1 cellular context compared by ENCODE assay signal in the genomic region with DNA sequence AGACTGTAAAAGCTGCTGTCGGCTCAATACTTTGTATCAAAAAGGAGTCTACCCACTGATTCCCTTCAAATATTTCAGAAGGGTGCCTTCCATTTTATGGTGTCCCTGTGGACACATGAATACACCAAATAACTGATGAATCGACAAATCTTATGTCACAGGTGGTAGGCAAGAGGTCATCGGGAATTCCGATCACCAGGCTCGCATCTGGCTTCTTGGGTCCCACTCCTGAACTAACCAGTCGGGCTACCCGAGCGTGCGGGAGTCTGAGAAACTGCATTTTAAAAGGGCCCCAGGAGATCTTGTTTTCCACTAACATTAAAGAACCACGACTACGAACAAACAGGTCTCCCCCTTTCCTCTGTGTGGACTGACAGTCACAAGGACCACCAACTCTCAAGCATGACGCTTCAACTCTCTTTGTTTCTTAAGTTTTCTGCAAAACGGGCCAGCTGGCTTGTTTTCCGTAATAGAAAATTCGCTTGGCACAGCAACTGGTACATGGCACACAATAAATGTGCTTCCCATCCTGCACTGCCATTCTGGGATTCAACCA.
TF ChIP-seq lines count a peak whose summit lies in the region.

No MANE protein-coding gene starts in this region.

TF ChIP-seq in H1, 55 proteins besides CTCF, POLR2A, EP300 and RAD21:
- TF ChIP-seq KDM4A (IDR thresholded peaks at IDR 0.05; ENCODE audit: low read depth, low read length, severe bottlenecking) (no peak), TCF12 (IDR thresholded peaks at IDR 0.05; ENCODE audit: low read depth, low read length) (no peak), FOSL1 (IDR thresholded peaks at IDR 0.05; ENCODE audit: insufficient read depth, low read depth, low read length) (no peak), RBBP5 (IDR thresholded peaks at IDR 0.05; ENCODE audit: borderline replicate concordance, low read depth, low read length) (no peak), YY1 (IDR thresholded peaks at IDR 0.05; ENCODE audit: low read depth, low read length) (no peak), SIN3A (conservative IDR thresholded peaks at IDR 0.05 in 1 of 2, IDR thresholded peaks at IDR 0.05 in 1 of 2; ENCODE audit: low read depth in 1 of 2, low read length in 2 of 2) (no peak), JUND (IDR thresholded peaks at IDR 0.05; ENCODE audit: low read length) (no peak), HDAC6 (IDR thresholded peaks at IDR 0.05; ENCODE audit: low read depth, low read length) (no peak), TAF7 (optimal IDR thresholded peaks at IDR 0.05; ENCODE audit: borderline replicate concordance, low read depth, low read length) (no peak), NRF1 (IDR thresholded peaks at IDR 0.05; ENCODE audit: low read depth, low read length) (no peak), SAP30 (IDR thresholded peaks at IDR 0.05; ENCODE audit: insufficient read depth, insufficient replicate concordance, low read length) (no peak)
- TF ChIP-seq, protein P1, sequence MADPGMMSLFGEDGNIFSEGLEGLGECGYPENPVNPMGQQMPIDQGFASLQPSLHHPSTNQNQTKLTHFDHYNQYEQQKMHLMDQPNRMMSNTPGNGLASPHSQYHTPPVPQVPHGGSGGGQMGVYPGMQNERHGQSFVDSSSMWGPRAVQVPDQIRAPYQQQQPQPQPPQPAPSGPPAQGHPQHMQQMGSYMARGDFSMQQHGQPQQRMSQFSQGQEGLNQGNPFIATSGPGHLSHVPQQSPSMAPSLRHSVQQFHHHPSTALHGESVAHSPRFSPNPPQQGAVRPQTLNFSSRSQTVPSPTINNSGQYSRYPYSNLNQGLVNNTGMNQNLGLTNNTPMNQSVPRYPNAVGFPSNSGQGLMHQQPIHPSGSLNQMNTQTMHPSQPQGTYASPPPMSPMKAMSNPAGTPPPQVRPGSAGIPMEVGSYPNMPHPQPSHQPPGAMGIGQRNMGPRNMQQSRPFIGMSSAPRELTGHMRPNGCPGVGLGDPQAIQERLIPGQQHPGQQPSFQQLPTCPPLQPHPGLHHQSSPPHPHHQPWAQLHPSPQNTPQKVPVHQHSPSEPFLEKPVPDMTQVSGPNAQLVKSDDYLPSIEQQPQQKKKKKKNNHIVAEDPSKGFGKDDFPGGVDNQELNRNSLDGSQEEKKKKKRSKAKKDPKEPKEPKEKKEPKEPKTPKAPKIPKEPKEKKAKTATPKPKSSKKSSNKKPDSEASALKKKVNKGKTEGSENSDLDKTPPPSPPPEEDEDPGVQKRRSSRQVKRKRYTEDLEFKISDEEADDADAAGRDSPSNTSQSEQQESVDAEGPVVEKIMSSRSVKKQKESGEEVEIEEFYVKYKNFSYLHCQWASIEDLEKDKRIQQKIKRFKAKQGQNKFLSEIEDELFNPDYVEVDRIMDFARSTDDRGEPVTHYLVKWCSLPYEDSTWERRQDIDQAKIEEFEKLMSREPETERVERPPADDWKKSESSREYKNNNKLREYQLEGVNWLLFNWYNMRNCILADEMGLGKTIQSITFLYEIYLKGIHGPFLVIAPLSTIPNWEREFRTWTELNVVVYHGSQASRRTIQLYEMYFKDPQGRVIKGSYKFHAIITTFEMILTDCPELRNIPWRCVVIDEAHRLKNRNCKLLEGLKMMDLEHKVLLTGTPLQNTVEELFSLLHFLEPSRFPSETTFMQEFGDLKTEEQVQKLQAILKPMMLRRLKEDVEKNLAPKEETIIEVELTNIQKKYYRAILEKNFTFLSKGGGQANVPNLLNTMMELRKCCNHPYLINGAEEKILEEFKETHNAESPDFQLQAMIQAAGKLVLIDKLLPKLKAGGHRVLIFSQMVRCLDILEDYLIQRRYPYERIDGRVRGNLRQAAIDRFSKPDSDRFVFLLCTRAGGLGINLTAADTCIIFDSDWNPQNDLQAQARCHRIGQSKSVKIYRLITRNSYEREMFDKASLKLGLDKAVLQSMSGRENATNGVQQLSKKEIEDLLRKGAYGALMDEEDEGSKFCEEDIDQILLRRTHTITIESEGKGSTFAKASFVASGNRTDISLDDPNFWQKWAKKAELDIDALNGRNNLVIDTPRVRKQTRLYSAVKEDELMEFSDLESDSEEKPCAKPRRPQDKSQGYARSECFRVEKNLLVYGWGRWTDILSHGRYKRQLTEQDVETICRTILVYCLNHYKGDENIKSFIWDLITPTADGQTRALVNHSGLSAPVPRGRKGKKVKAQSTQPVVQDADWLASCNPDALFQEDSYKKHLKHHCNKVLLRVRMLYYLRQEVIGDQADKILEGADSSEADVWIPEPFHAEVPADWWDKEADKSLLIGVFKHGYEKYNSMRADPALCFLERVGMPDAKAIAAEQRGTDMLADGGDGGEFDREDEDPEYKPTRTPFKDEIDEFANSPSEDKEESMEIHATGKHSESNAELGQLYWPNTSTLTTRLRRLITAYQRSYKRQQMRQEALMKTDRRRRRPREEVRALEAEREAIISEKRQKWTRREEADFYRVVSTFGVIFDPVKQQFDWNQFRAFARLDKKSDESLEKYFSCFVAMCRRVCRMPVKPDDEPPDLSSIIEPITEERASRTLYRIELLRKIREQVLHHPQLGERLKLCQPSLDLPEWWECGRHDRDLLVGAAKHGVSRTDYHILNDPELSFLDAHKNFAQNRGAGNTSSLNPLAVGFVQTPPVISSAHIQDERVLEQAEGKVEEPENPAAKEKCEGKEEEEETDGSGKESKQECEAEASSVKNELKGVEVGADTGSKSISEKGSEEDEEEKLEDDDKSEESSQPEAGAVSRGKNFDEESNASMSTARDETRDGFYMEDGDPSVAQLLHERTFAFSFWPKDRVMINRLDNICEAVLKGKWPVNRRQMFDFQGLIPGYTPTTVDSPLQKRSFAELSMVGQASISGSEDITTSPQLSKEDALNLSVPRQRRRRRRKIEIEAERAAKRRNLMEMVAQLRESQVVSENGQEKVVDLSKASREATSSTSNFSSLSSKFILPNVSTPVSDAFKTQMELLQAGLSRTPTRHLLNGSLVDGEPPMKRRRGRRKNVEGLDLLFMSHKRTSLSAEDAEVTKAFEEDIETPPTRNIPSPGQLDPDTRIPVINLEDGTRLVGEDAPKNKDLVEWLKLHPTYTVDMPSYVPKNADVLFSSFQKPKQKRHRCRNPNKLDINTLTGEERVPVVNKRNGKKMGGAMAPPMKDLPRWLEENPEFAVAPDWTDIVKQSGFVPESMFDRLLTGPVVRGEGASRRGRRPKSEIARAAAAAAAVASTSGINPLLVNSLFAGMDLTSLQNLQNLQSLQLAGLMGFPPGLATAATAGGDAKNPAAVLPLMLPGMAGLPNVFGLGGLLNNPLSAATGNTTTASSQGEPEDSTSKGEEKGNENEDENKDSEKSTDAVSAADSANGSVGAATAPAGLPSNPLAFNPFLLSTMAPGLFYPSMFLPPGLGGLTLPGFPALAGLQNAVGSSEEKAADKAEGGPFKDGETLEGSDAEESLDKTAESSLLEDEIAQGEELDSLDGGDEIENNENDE (IDR thresholded peaks at IDR 0.05; ENCODE audit: insufficient replicate concordance, low read length) = no peak
- TF ChIP-seq, protein P2, sequence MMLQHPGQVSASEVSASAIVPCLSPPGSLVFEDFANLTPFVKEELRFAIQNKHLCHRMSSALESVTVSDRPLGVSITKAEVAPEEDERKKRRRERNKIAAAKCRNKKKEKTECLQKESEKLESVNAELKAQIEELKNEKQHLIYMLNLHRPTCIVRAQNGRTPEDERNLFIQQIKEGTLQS (IDR thresholded peaks at IDR 0.05; ENCODE audit: insufficient read depth, low read depth, low read length) = no peak
- TF ChIP-seq, protein P3, sequence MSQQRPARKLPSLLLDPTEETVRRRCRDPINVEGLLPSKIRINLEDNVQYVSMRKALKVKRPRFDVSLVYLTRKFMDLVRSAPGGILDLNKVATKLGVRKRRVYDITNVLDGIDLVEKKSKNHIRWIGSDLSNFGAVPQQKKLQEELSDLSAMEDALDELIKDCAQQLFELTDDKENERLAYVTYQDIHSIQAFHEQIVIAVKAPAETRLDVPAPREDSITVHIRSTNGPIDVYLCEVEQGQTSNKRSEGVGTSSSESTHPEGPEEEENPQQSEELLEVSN (IDR thresholded peaks at IDR 0.05) = no peak
- TF ChIP-seq, protein P4, sequence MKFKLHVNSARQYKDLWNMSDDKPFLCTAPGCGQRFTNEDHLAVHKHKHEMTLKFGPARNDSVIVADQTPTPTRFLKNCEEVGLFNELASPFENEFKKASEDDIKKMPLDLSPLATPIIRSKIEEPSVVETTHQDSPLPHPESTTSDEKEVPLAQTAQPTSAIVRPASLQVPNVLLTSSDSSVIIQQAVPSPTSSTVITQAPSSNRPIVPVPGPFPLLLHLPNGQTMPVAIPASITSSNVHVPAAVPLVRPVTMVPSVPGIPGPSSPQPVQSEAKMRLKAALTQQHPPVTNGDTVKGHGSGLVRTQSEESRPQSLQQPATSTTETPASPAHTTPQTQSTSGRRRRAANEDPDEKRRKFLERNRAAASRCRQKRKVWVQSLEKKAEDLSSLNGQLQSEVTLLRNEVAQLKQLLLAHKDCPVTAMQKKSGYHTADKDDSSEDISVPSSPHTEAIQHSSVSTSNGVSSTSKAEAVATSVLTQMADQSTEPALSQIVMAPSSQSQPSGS (IDR thresholded peaks at IDR 0.05; ENCODE audit: low read length) = no peak
TF ChIP-seq in H1: peak in this region for 0.
